1 cellular context compared by ENCODE assay signal in the genomic region with DNA sequence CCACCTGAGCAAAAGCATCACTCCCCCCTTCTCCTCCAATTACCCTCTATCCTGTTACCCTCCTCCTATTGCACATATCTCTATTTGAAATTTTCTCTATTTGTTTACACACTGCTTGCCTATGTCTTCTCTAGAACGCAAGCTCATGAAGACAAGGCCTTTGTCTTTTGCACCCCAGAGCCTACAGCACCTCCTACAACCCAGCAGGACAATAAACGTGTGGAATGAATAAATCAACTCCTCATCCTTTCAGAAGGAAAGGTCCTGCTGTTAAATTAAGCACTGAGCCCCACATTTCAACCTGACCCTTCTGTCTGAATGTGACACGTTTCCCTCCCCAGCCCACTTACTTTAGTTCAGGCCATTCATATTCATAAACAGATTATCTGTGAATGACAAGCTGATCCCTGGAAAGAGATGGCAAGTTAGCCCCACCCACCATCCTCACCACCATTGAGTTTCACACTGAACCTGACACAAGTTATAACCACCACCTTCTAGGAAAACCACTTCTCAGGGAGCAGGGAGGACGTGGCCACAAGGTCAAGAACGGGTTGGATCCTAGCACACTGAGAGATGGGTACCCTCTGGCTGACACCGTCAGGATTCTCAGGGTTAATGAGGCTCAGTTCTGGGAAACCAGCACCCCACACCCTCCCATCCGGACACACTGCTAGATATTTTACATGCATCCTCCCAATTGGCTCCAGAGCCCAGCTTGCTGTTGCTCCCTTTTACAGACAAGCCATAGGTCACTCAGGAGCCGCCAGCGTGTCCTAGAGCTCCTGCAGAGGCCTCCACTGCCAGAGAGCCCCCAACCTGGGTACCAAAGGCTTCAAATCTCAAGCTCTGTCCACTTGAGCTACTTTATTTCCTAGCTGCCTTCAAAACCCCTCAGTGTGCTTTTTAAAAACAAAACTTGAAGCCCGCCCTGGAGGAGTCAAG.
TF ChIP-seq lines count a peak whose summit lies in the region.

No MANE protein-coding gene starts in this region.

TF ChIP-seq in K562, 482 proteins besides CTCF, POLR2A, EP300 and RAD21 (continued from another document):
- TF ChIP-seq, protein P1, sequence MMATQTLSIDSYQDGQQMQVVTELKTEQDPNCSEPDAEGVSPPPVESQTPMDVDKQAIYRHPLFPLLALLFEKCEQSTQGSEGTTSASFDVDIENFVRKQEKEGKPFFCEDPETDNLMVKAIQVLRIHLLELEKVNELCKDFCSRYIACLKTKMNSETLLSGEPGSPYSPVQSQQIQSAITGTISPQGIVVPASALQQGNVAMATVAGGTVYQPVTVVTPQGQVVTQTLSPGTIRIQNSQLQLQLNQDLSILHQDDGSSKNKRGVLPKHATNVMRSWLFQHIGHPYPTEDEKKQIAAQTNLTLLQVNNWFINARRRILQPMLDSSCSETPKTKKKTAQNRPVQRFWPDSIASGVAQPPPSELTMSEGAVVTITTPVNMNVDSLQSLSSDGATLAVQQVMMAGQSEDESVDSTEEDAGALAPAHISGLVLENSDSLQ (IDR thresholded peaks at IDR 0.05), result peak; percentile 72
- peak; percentile 75 for TF ChIP-seq KDM5B (IDR thresholded peaks at IDR 0.05; ENCODE audit: insufficient replicate concordance, low read depth, low read length)
- peak in 1 of 2 experiments; percentile 3; a peak in 1 of 4 replicates for TF ChIP-seq SRF (CRISPR knock-in tag; IDR thresholded peaks at IDR 0.05)
- TF ChIP-seq JUND (IDR thresholded peaks at IDR 0.05; ENCODE audit: borderline replicate concordance, low read depth, low read length), result peak; percentile 61; the same call in 1 of the 2 replicates
- TF ChIP-seq JUND (tag; IDR thresholded peaks at IDR 0.05; ENCODE audit: borderline replicate concordance, low read depth, low read length), result no peak
- peak; percentile 36; the same call in 1 of the 2 replicates for TF ChIP-seq PHF8 (IDR thresholded peaks at IDR 0.05; ENCODE audit: borderline replicate concordance, low read length)
- TF ChIP-seq SOX6 (IDR thresholded peaks at IDR 0.05), result peak; percentile 37; the same call in 1 of the 2 replicates
- TF ChIP-seq ZBED1 (IDR thresholded peaks at IDR 0.05), result no peak
- TF ChIP-seq POLR2H (tag; IDR thresholded peaks at IDR 0.05; ENCODE audit: low read depth), result peak; percentile 86
- TF ChIP-seq TAF7 (tag; IDR thresholded peaks at IDR 0.05), result 0 out of 2 replicates have a peak, but pooled peaks have one; percentile 45
- TF ChIP-seq, protein P2, sequence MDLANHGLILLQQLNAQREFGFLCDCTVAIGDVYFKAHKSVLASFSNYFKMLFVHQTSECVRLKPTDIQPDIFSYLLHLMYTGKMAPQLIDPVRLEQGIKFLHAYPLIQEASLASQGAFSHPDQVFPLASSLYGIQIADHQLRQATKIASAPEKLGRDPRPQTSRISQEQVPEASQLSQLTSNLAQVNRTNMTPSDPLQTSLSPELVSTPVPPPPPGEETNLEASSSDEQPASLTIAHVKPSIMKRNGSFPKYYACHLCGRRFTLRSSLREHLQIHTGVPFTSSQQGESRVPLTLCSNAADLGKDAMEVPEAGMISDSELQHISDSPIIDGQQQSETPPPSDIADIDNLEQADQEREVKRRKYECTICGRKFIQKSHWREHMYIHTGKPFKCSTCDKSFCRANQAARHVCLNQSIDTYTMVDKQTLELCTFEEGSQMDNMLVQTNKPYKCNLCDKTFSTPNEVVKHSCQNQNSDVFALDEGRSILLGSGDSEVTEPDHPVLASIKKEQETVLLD (IDR thresholded peaks at IDR 0.05), result 0 out of 2 replicates have a peak, but pooled peaks have one; percentile 29
- TF ChIP-seq, protein P3, sequence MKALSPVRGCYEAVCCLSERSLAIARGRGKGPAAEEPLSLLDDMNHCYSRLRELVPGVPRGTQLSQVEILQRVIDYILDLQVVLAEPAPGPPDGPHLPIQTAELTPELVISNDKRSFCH (CRISPR knock-in tag; IDR thresholded peaks at IDR 0.05), result no peak
- TF ChIP-seq, protein P3 (tag; IDR thresholded peaks at IDR 0.05), result peak; percentile 41; the same call in 1 of the 2 replicates
- 0 out of 2 replicates have a peak, but pooled peaks have one; percentile 53 for TF ChIP-seq ZNF174 (CRISPR knock-in tag; IDR thresholded peaks at IDR 0.05)
- TF ChIP-seq ZNF766 (CRISPR knock-in tag; conservative IDR thresholded peaks at IDR 0.05), result 0 out of 2 replicates have a peak, but pooled peaks have one; percentile 32
- no peak for TF ChIP-seq MXI1 (IDR thresholded peaks at IDR 0.05; ENCODE audit: low read depth, low read length)
- peak; percentile 36; the same call in 1 of the 2 replicates for TF ChIP-seq ZKSCAN1 (IDR thresholded peaks at IDR 0.05; ENCODE audit: low read depth, low read length)
- no peak for TF ChIP-seq KDM2B (CRISPR knock-in tag; IDR thresholded peaks at IDR 0.05)
- peak; percentile 85; the same call in 1 of the 2 replicates for TF ChIP-seq CC2D1A (IDR thresholded peaks at IDR 0.05)
- TF ChIP-seq MAZ (CRISPR knock-in tag; conservative IDR thresholded peaks at IDR 0.05 in 1 of 2, IDR thresholded peaks at IDR 0.05 in 1 of 2), result 0 out of 4 replicates have a peak, but pooled peaks of 1 of the 2 experiments have one; percentile 44
